8 cellular contexts compared by ENCODE assay signal in genomic region chr12:68482660-68483059, GRCh38.
DNase-seq lines count a peak whose midpoint lies in the region; ATAC-seq, FAIRE-seq and TF ChIP-seq lines count a peak whose summit lies in the region.

No MANE protein-coding gene starts in this region.

- TF ChIP-seq POLR2A in GM12891 (IDR thresholded peaks at IDR 0.05; ENCODE audit: low read depth, low read length): no peak
- TF ChIP-seq POLR2A in endothelial cell of umbilical vein (IDR thresholded peaks at IDR 0.05; ENCODE audit: low read depth, low read length): no peak

- ATAC-seq in GM19438 (IDR thresholded peaks at IDR 0.05; ENCODE audit: low read depth, unreplicated experiment) (peak; percentile 54), HG03175 (IDR thresholded peaks at IDR 0.05; ENCODE audit: unreplicated experiment) (peak; percentile 87)

- H3K27ac ChIP-seq in endothelial cell of umbilical vein (ENCODE audit: insufficient read depth, low read depth, low read length): no peak overlapping the region

- H3K4me1 ChIP-seq in endothelial cell of umbilical vein (ENCODE audit: control insufficient read depth, extremely low read depth, insufficient read depth, low read length): peaks cover 7% of the 10 kb centered on the region

- TF ChIP-seq CTCF in endothelial cell of umbilical vein (IDR thresholded peaks at IDR 0.05; ENCODE audit: extremely low read depth in 1 of 2, insufficient read depth in 1 of 2, low read depth in 1 of 2, low read length in 2 of 2): no peak

- intact Hi-C loops in endothelial cell of umbilical vein (cut with micrococcal nuclease): no loop called here

- DNase-seq in GM12891 (ENCODE audit: insufficient read length, low spot score): no peak
- DNase-seq in endothelial cell of umbilical vein (ENCODE audit: low read depth, low spot score): no peak
- DNase-seq in A172 (ENCODE audit: low spot score): no peak
- DNase-seq in NCI-H1436 treated with DMSO at 0.1 percent for 48 hours (lab: John Stamatoyannopoulos, UW): no peak
- DNase-seq in epidermal melanocyte (ENCODE audit: insufficient read length, low spot score): no peak
- no peak for DNase-seq in NCI-H524 treated with DMSO at 0.1 percent for 48 hours (lab: John Stamatoyannopoulos, UW)

- H3K79me2 ChIP-seq in endothelial cell of umbilical vein (ENCODE audit: control insufficient read depth, insufficient read depth, low read length): no peaks in the 10 kb centered on the region

- H4K20me1 ChIP-seq in endothelial cell of umbilical vein (replicated peaks; ENCODE audit: control insufficient read depth, extremely low read depth, insufficient read depth, low read length): no peaks in the 10 kb centered on the region

- no peaks in the 10 kb centered on the region for H3K9me1 ChIP-seq in endothelial cell of umbilical vein (replicated peaks; ENCODE audit: control insufficient read depth, extremely low read depth, insufficient read depth, low read length)

- H3K9ac ChIP-seq in endothelial cell of umbilical vein (replicated peaks; ENCODE audit: extremely low read depth, insufficient read depth, low read length): no peak overlapping the region

- H3K36me3 ChIP-seq in endothelial cell of umbilical vein (ENCODE audit: control insufficient read depth in 2 of 2, extremely low read depth in 1 of 2, insufficient read depth in 2 of 2, low read length in 2 of 2): no peaks in the 10 kb centered on the region

- no peaks in the 10 kb centered on the region for H3K27me3 ChIP-seq in endothelial cell of umbilical vein (ENCODE audit: control insufficient read depth in 2 of 2, insufficient read depth in 2 of 2, low read length in 2 of 2)

- FAIRE-seq in GM12891 (lab: Jason Lieb, UNC) (peak; percentile 77), endothelial cell of umbilical vein (lab: Jason Lieb, UNC) (no peak)

- no peak overlapping the region for H3K4me3 ChIP-seq in endothelial cell of umbilical vein (replicated peaks in 1 of 3; ENCODE audit: insufficient read depth in 1 of 3, low read depth in 1 of 3, low read length in 3 of 3)

- H3K4me2 ChIP-seq in endothelial cell of umbilical vein (ENCODE audit: insufficient read depth, low read length): no peak overlapping the region

- peak overlapping the region; percentile 38 for H2AFZ ChIP-seq in endothelial cell of umbilical vein (ENCODE audit: low read depth, low read length)

- CTCF ChIA-PET in endothelial cell of umbilical vein (lab: Charles Lee): interaction anchor here (0.8 to 1.2 kb wide), 2 partner anchors 28 to 38 kb away, joined by 3 to 4 read pairs; no protein-coding TSS in a partner anchor

- BruUV-seq in endothelial cell of umbilical vein (replicated peaks; lab: Mats Ljungman, UMichigan): no TSS peak

- dilution Hi-C loops in endothelial cell of umbilical vein (cut with MboI; ENCODE audit: extremely low pct_ligation_motif_present, low sequenced_read_pairs): no loop called here

- POLR2A ChIA-PET in endothelial cell of umbilical vein (lab: Charles Lee): no interaction called here

- no peaks in the 10 kb centered on the region for H3K9me3 ChIP-seq in endothelial cell of umbilical vein (replicated peaks; ENCODE audit: control insufficient read depth, insufficient read depth, low read length)

TF ChIP-seq in GM12891, 5 proteins besides CTCF, POLR2A, EP300 and RAD21:
- TF ChIP-seq POLR2AphosphoS5 (IDR thresholded peaks at IDR 0.05; ENCODE audit: low read depth, low read length) (no peak), PAX5 (IDR thresholded peaks at IDR 0.05; ENCODE audit: insufficient read depth, low read length, severe bottlenecking) (no peak), SPI1 (IDR thresholded peaks at IDR 0.05; ENCODE audit: low read depth, low read length) (no peak), TAF1 (IDR thresholded peaks at IDR 0.05; ENCODE audit: low read depth, low read length) (no peak), POU2F2 (IDR thresholded peaks at IDR 0.05; ENCODE audit: low read depth, low read length) (no peak)

TF ChIP-seq in endothelial cell of umbilical vein, 7 proteins besides CTCF, POLR2A, EP300 and RAD21:
- TF ChIP-seq EZH2 (IDR thresholded peaks at IDR 0.05; ENCODE audit: borderline replicate concordance, low read depth, low read length, severe bottlenecking) (no peak), JUN (IDR thresholded peaks at IDR 0.05; ENCODE audit: borderline replicate concordance, insufficient read depth, insufficient read length, low read depth) (no peak), FOS (IDR thresholded peaks at IDR 0.05; ENCODE audit: borderline replicate concordance, insufficient read depth, low read length) (no peak), MYC (IDR thresholded peaks at IDR 0.05; ENCODE audit: low read depth, low read length) (no peak), POLR2AphosphoS5 (IDR thresholded peaks at IDR 0.05; ENCODE audit: insufficient read depth, low read depth, low read length) (no peak), GATA2 (IDR thresholded peaks at IDR 0.05; ENCODE audit: insufficient read depth, insufficient read length, low read depth, low read length) (no peak), MAX (IDR thresholded peaks at IDR 0.05; ENCODE audit: insufficient read depth, insufficient read length) (no peak)
TF ChIP-seq in endothelial cell of umbilical vein: peak in this region for 0.
